Comparison of ENCODE assay signal across 22 cellular contexts in genomic region chr18:71426441-71426840, GRCh38.
DNase-seq lines count a peak whose midpoint lies in the region; ATAC-seq, FAIRE-seq and TF ChIP-seq lines count a peak whose summit lies in the region.
"Had no signal": no experiment of that assay in that cellular context is flagged by ENCODE, and none has a peak within 500 bp of the region (broad histone marks: within the 10 kb centered on the region; RNA-seq: fewer than 3 reads in every experiment).

No MANE protein-coding gene starts in this region.

- CTCF ChIA-PET in activated CD4-positive, alpha-beta memory T cell treated with anti-CD3 and anti-CD28 coated beads for 36 hours (lab: Charles Lee): no interaction called here

- peak; percentile 31 for FAIRE-seq in endometrium (lab: Jason Lieb, UNC)
- FAIRE-seq: G401.6, GM12891, GM18507, HTR-8/SVneo had no signal

- H3K4me1 Mint-ChIP-seq in progenitor cell of endocrine pancreas (ENCODE audit: low read depth): no peaks in the 10 kb centered on the region
- H3K4me1 Mint-ChIP-seq in activated CD4-positive, alpha-beta memory T cell treated with anti-CD3 and anti-CD28 coated beads for 36 hours (ENCODE audit: low read depth): no peaks in the 10 kb centered on the region

- ATAC-seq in RWPE2 (ENCODE audit: low read depth): no peak
- ATAC-seq: CD8-positive, alpha-beta T cell had no signal

- H3K9me3 Mint-ChIP-seq in progenitor cell of endocrine pancreas (ENCODE audit: low read depth): peaks cover 9% of the 10 kb centered on the region
- H3K9me3 Mint-ChIP-seq in activated CD4-positive, alpha-beta memory T cell treated with anti-CD3 and anti-CD28 coated beads for 36 hours: no peaks in the 10 kb centered on the region
- H3K9me3 Mint-ChIP-seq: CD8-positive, alpha-beta T cell had no signal

- H3K27me3 ChIP-seq in RWPE2 (ENCODE audit: insufficient read depth, poor library complexity, severe bottlenecking): no peaks in the 10 kb centered on the region
- H3K27me3 ChIP-seq: BE2C had no signal

- H3K27me3 Mint-ChIP-seq in progenitor cell of endocrine pancreas: peaks cover 3% of the 10 kb centered on the region
- no peaks in the 10 kb centered on the region for H3K27me3 Mint-ChIP-seq in activated CD4-positive, alpha-beta memory T cell treated with anti-CD3 and anti-CD28 coated beads for 36 hours

- no peak overlapping the region for H3K4me3 ChIP-seq in RWPE2 (ENCODE audit: severe bottlenecking)
- H3K4me3 ChIP-seq: HAP-1 had no signal

- H3K36me3 Mint-ChIP-seq in progenitor cell of endocrine pancreas (ENCODE audit: insufficient read depth): no peaks in the 10 kb centered on the region
- no peaks in the 10 kb centered on the region for H3K36me3 Mint-ChIP-seq in activated CD4-positive, alpha-beta memory T cell treated with anti-CD3 and anti-CD28 coated beads for 36 hours
- H3K36me3 Mint-ChIP-seq: CD8-positive, alpha-beta T cell had no signal

- no peak overlapping the region for H3K27ac Mint-ChIP-seq in progenitor cell of endocrine pancreas
- H3K27ac Mint-ChIP-seq in activated CD4-positive, alpha-beta memory T cell treated with anti-CD3 and anti-CD28 coated beads for 36 hours: no peak overlapping the region
- H3K27ac Mint-ChIP-seq: CD8-positive, alpha-beta T cell had no signal

- DNase-seq in RWPE2 (ENCODE audit: low spot score): no peak
- no peak for DNase-seq in progenitor cell of endocrine pancreas (ENCODE audit: low spot score, unreplicated experiment)
- DNase-seq in NCI-H1417 (lab: John Stamatoyannopoulos, UW): no peak
- no peak for DNase-seq in activated CD4-positive, alpha-beta memory T cell treated with anti-CD3 and anti-CD28 coated beads for 36 hours
- no peak for DNase-seq in KG1 (lab: John Stamatoyannopoulos, UW)
- DNase-seq: BE2C; CD8-positive, alpha-beta T cell; DND-41; MV-4-11; NCI-H1417 treated with DMSO at 0.1 percent for 48 hours; NCI-H1930; NCI-H2171; NCI-H446; NCI-H69 had no signal

- TF ChIP-seq CTCF in C4-2B (conservative IDR thresholded peaks at IDR 0.05) (peak; percentile 27), RWPE2 (IDR thresholded peaks at IDR 0.05; ENCODE audit: poor library complexity, severe bottlenecking) (peak; percentile 10), progenitor cell of endocrine pancreas (IDR thresholded peaks at IDR 0.05; ENCODE audit: unreplicated experiment) (peak; percentile 35)

- H3K9me3 ChIP-seq in RWPE2 (ENCODE audit: severe bottlenecking): no peaks in the 10 kb centered on the region
- H3K9me3 ChIP-seq: BE2C, HAP-1 had no signal

- H3K27ac ChIP-seq in C4-2B (no peak overlapping the region), RWPE2 (ENCODE audit: poor library complexity, severe bottlenecking) (no peak overlapping the region)
- H3K27ac ChIP-seq: HL-60 had no signal

- POLR2A ChIA-PET in activated CD4-positive, alpha-beta memory T cell treated with anti-CD3 and anti-CD28 coated beads for 36 hours (lab: Charles Lee): no interaction called here

- H3K4me3 Mint-ChIP-seq in progenitor cell of endocrine pancreas (ENCODE audit: low read depth): no peak overlapping the region
- H3K4me3 Mint-ChIP-seq in activated CD4-positive, alpha-beta memory T cell treated with anti-CD3 and anti-CD28 coated beads for 36 hours: no peak overlapping the region
- H3K4me3 Mint-ChIP-seq: CD8-positive, alpha-beta T cell had no signal

- H3K4me1 ChIP-seq in RWPE2 (ENCODE audit: insufficient read depth, poor library complexity, severe bottlenecking): no peaks in the 10 kb centered on the region
- H3K4me1 ChIP-seq: BE2C, HAP-1 had no signal

- intact Hi-C loops in activated CD4-positive, alpha-beta memory T cell treated with anti-CD3 and anti-CD28 coated beads for 36 hours (cut with micrococcal nuclease): no loop called here

- H3K36me3 ChIP-seq in RWPE2 (ENCODE audit: low read depth): no peaks in the 10 kb centered on the region
- H3K36me3 ChIP-seq: BE2C, HAP-1 had no signal
